1 cellular context compared by ENCODE assay signal in genomic region chr6:70566751-70567382, GRCh38.
TF ChIP-seq lines count a peak whose summit lies in the region.

SDHAF4 (plus strand) TSS chr6:70566930; CDS start chr6:70566941, 11 bp downstream.

TF ChIP-seq in HepG2, 621 proteins besides CTCF, POLR2A, EP300 and RAD21 (continued from another document and continues in another):
- TF ChIP-seq PRDM15 (CRISPR knock-in tag; IDR thresholded peaks at IDR 0.05) (peak; percentile 66; the same call in 1 of the 2 replicates), SNAI1 (CRISPR knock-in tag; IDR thresholded peaks at IDR 0.05; ENCODE audit: borderline replicate concordance) (no peak), RBM22 (optimal IDR thresholded peaks at IDR 0.05; ENCODE audit: low read length) (peak; percentile 30), GZF1 (CRISPR knock-in tag; IDR thresholded peaks at IDR 0.05) (0 out of 2 replicates have a peak, but pooled peaks have one; percentile 60), ZNF10 (CRISPR knock-in tag; IDR thresholded peaks at IDR 0.05; ENCODE audit: borderline replicate concordance, low read depth) (no peak), HNF4A (CRISPR knock-in tag; IDR thresholded peaks at IDR 0.05) (no peak), AKNA (CRISPR knock-in tag; IDR thresholded peaks at IDR 0.05; ENCODE audit: borderline replicate concordance) (0 out of 2 replicates have a peak, but pooled peaks have one; percentile 59), ZBTB3 (CRISPR knock-in tag; IDR thresholded peaks at IDR 0.05; ENCODE audit: borderline replicate concordance, low read depth) (0 out of 2 replicates have a peak, but pooled peaks have one; percentile 56), ZNF207 (IDR thresholded peaks at IDR 0.05; ENCODE audit: borderline replicate concordance) (no peak), CCDC6 (CRISPR knock-in tag; IDR thresholded peaks at IDR 0.05) (peak; percentile 79), ZNF318 (CRISPR knock-in tag; IDR thresholded peaks at IDR 0.05) (peak; percentile 91), ZNF883 (CRISPR knock-in tag; IDR thresholded peaks at IDR 0.05; ENCODE audit: not compliant biosample characterization) (peak; percentile 81), ZNF572 (CRISPR knock-in tag; IDR thresholded peaks at IDR 0.05) (0 out of 2 replicates have a peak, but pooled peaks have one; percentile 60), ZNF629 (CRISPR knock-in tag; conservative IDR thresholded peaks at IDR 0.05) (no peak), TCF7 (IDR thresholded peaks at IDR 0.05; ENCODE audit: low read depth) (no peak), MED8 (CRISPR knock-in tag; IDR thresholded peaks at IDR 0.05; ENCODE audit: insufficient replicate concordance) (peak; percentile 73), KLF11 (CRISPR knock-in tag; IDR thresholded peaks at IDR 0.05) (peak; percentile 65; the same call in 1 of the 2 replicates), TSC22D2 (CRISPR knock-in tag; IDR thresholded peaks at IDR 0.05; ENCODE audit: borderline replicate concordance) (peak; percentile 59; the same call in 1 of the 2 replicates), NFE2L1 (CRISPR knock-in tag; IDR thresholded peaks at IDR 0.05; ENCODE audit: borderline replicate concordance) (0 out of 2 replicates have a peak, but pooled peaks have one; percentile 64), FOSL2 (CRISPR knock-in tag; IDR thresholded peaks at IDR 0.05) (no peak), HNRNPLL (IDR thresholded peaks at IDR 0.05; ENCODE audit: low read depth, low read length, poor library complexity, severe bottlenecking) (peak; percentile 31), ZNF460 (CRISPR knock-in tag; IDR thresholded peaks at IDR 0.05; ENCODE audit: borderline replicate concordance) (peak; percentile 23; the same call in 1 of the 2 replicates), ATF1 (CRISPR knock-in tag; IDR thresholded peaks at IDR 0.05) (no peak), ZNF512B (CRISPR knock-in tag; IDR thresholded peaks at IDR 0.05; ENCODE audit: borderline replicate concordance) (peak; percentile 77; the same call in 1 of the 2 replicates), EHMT2 (IDR thresholded peaks at IDR 0.05; ENCODE audit: borderline replicate concordance, low read depth, low read length) (no peak), MAZ (IDR thresholded peaks at IDR 0.05; ENCODE audit: borderline replicate concordance, low read depth, low read length) (peak; percentile 69; the same call in 1 of the 2 replicates), MAZ (CRISPR knock-in tag; IDR thresholded peaks at IDR 0.05; ENCODE audit: low read depth) (peak; percentile 84), ZNF225 (CRISPR knock-in tag; IDR thresholded peaks at IDR 0.05) (peak; percentile 97), NRL (CRISPR knock-in tag; IDR thresholded peaks at IDR 0.05; ENCODE audit: borderline replicate concordance) (peak; percentile 95), ZNF18 (CRISPR knock-in tag; IDR thresholded peaks at IDR 0.05; ENCODE audit: insufficient replicate concordance) (peak; percentile 89), CENPT (CRISPR knock-in tag; IDR thresholded peaks at IDR 0.05; ENCODE audit: low read depth) (peak; percentile 75; the same call in 1 of the 2 replicates), ZFYVE20 (CRISPR knock-in tag; IDR thresholded peaks at IDR 0.05; ENCODE audit: borderline replicate concordance, low read depth) (no peak), RARA (CRISPR knock-in tag; IDR thresholded peaks at IDR 0.05) (no peak), MYPOP (CRISPR knock-in tag; IDR thresholded peaks at IDR 0.05) (peak; percentile 80)
